8 cellular contexts compared by ENCODE assay signal in the genomic region with DNA sequence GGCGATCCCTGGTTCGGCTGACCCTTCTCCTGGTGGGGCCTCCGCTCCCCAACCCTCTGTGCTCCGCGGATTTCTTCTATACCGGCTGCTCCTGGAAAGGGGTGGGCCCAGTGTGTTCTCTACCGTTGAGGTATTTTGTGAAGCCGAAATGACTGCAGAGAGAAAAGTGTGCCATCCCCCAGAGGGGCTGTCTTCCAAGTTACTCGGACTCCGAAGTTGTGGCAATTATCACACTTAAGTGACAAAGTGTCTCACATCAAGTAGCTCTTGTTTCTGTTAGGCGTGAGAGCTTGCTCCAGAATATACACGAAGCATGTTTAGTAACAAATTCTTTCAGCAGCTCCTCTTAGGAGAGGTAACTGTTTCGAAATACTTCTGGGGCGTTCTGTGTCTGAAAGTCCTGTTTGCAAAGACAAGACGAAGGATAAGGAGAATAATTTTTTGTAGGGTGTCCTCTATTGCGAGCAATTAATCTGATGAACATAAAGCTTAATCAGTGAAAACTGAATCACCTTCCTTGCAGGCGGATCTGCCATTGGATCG. TPM values are rescaled to one million over a fixed set of nuclear protein-coding genes. Genes with fewer than 3 reads are reported as not detected.
DNase-seq lines count a peak whose midpoint lies in the region; ATAC-seq and TF ChIP-seq lines count a peak whose summit lies in the region.

No MANE protein-coding gene starts in this region.

- H3K9ac ChIP-seq in OCI-LY1 (ENCODE audit: low read length) (peak overlapping the region; percentile 94), endodermal cell (ENCODE audit: extremely low read depth, low read length, poor library complexity, severe bottlenecking) (peak overlapping the region; percentile 99), neuronal stem cell (ENCODE audit: low read depth, low read length, poor library complexity) (peak overlapping the region; percentile 93)

- H2BK120ac ChIP-seq in neuronal stem cell (ENCODE audit: low read depth, low read length) = no peak overlapping the region

- no peak overlapping the region for H4K8ac ChIP-seq in neuronal stem cell (ENCODE audit: low read depth, low read length)

- peak overlapping the region; percentile 91 for H2BK15ac ChIP-seq in neuronal stem cell (ENCODE audit: low read length)

- 12 to 24% methylated on average over 10 to 18 of the region's 18 CpGs for whole genome bisulfite sequencing in endodermal cell (ENCODE audit: insufficient coverage in 1 of 2, insufficient read length in 1 of 2), 2 experiments
- no CpG with 5 or more reads among the region's 18 CpGs for WGBS in neuronal stem cell (ENCODE audit: extremely low coverage in 2 of 2, insufficient read length in 2 of 2, insufficient replicate concordance in 1 of 2), 2 donors

- peak overlapping the region; percentile 41 for H3K4ac ChIP-seq in neuronal stem cell (ENCODE audit: low read length)

- no peaks in the 10 kb centered on the region for H3F3A ChIP-seq in OCI-LY1 (ENCODE audit: insufficient read depth, low read length)

- peaks cover 8% of the 10 kb centered on the region for H3K36me3 ChIP-seq in CD8-positive, alpha-beta T cell (ENCODE audit: insufficient read depth, low read length)
- H3K36me3 ChIP-seq in OCI-LY1 (ENCODE audit: insufficient read depth, low read length) (peaks cover 7% of the 10 kb centered on the region; the same call in 1 of the 2 replicates), endodermal cell (ENCODE audit: control insufficient read depth, insufficient read depth, low read length) (peaks cover 46% of the 10 kb centered on the region), neuronal stem cell (replicated peaks in 1 of 2; ENCODE audit: control insufficient read depth in 2 of 2, insufficient read depth in 2 of 2, low read length in 2 of 2) (peaks cover 4 to 49% of the 10 kb centered on the region in 2 donors)

- peak overlapping the region; percentile 97 for H3K27ac ChIP-seq in CD8-positive, alpha-beta T cell (ENCODE audit: low read depth, low read length)
- peak overlapping the region; percentile 34 for H3K27ac ChIP-seq in OCI-LY1 (ENCODE audit: low read depth, low read length, poor library complexity, severe bottlenecking)
- peak overlapping the region; percentile 100 for H3K27ac ChIP-seq in endodermal cell (ENCODE audit: low read depth, low read length)
- H3K27ac ChIP-seq in neuronal stem cell (replicated peaks; ENCODE audit: low read length) = peak overlapping the region; percentile 96

- H2AK5ac ChIP-seq in neuronal stem cell (ENCODE audit: low read depth, low read length) = peak overlapping the region; percentile 64

- H3K27me3 Mint-ChIP-seq in CD8-positive, alpha-beta T cell (ENCODE audit: low read depth) = no peaks in the 10 kb centered on the region
- H3K27me3 Mint-ChIP-seq in endodermal cell (ENCODE audit: insufficient read depth) = no peaks in the 10 kb centered on the region

- H3K9me3 ChIP-seq in CD8-positive, alpha-beta T cell (ENCODE audit: low read length) = no peaks in the 10 kb centered on the region
- H3K9me3 ChIP-seq in OCI-LY1 (ENCODE audit: low read length) (no peaks in the 10 kb centered on the region), endodermal cell (ENCODE audit: control insufficient read depth, low read length) (no peaks in the 10 kb centered on the region), neuronal stem cell (replicated peaks in 1 of 2; ENCODE audit: control insufficient read depth in 2 of 2, insufficient read depth in 1 of 2, low read depth in 1 of 2, low read length in 2 of 2) (no peaks in the 10 kb centered on the region)

- no peak overlapping the region for H2BK12ac ChIP-seq in neuronal stem cell (ENCODE audit: low read length)

- H3K4me2 ChIP-seq in OCI-LY1 (ENCODE audit: low read length) (peak overlapping the region; percentile 98), neuronal stem cell (ENCODE audit: insufficient read depth, low read length, poor library complexity, severe bottlenecking) (peak overlapping the region; percentile 58)

- H3K36me3 Mint-ChIP-seq in CD8-positive, alpha-beta T cell = peaks cover 43% of the 10 kb centered on the region
- peaks cover 14% of the 10 kb centered on the region for H3K36me3 Mint-ChIP-seq in endodermal cell (ENCODE audit: low read depth)

- H3K4me3 ChIP-seq in CD8-positive, alpha-beta T cell (ENCODE audit: low read depth, low read length) = peak overlapping the region; percentile 85
- peak overlapping the region; percentile 94 for H3K4me3 ChIP-seq in OCI-LY1 (ENCODE audit: low read depth, low read length, poor library complexity, severe bottlenecking)
- H3K4me3 ChIP-seq in endodermal cell (ENCODE audit: low read length) = peak overlapping the region; percentile 95
- H3K4me3 ChIP-seq in neuronal stem cell (ENCODE audit: low read length in 2 of 2) = peak overlapping the region; percentile 79 to 92

- no peaks in the 10 kb centered on the region for H4K20me1 ChIP-seq in OCI-LY1 (ENCODE audit: insufficient read depth, low read length)

- H2BK5ac ChIP-seq in neuronal stem cell (ENCODE audit: low read length) = peak overlapping the region; percentile 91

- intact Hi-C loops in CD8-positive, alpha-beta T cell (cut with DNase I, micrococcal nuclease) = loop anchor here (1.0 to 10.0 kb wide), 10 partner anchors 38 to 1325 kb away; partner anchors contain the start of genes POLR3H (in 2 of the 2), ACO2 (in 1 of the 2), L3MBTL2 (in 1 of the 2) and RPS19BP1 (in 1 of the 2)

- peaks cover 7% of the 10 kb centered on the region for H3K79me1 ChIP-seq in neuronal stem cell (ENCODE audit: low read depth, low read length)

- H4K91ac ChIP-seq in neuronal stem cell (ENCODE audit: low read depth, low read length, poor library complexity) = no peak overlapping the region

- H3K4me1 ChIP-seq in CD8-positive, alpha-beta T cell (ENCODE audit: insufficient read depth, low read length) = peaks cover 40% of the 10 kb centered on the region
- H3K4me1 ChIP-seq in OCI-LY1 (ENCODE audit: insufficient read depth, low read length, severe bottlenecking) (peaks cover 45% of the 10 kb centered on the region), endodermal cell (ENCODE audit: control insufficient read depth, insufficient read depth, low read length) (peaks cover 13% of the 10 kb centered on the region), neuronal stem cell (ENCODE audit: control insufficient read depth in 2 of 2, insufficient read depth in 1 of 2, low read depth in 1 of 2, low read length in 2 of 2) (peaks cover 4 to 19% of the 10 kb centered on the region in 2 donors)

- H3K18ac ChIP-seq in neuronal stem cell (ENCODE audit: low read length) = peak overlapping the region; percentile 95

- peak overlapping the region; percentile 98 for H3K4me3 Mint-ChIP-seq in CD8-positive, alpha-beta T cell
- H3K4me3 Mint-ChIP-seq in endodermal cell = peak overlapping the region; percentile 95

- no peaks in the 10 kb centered on the region for H3K27me3 ChIP-seq in CD8-positive, alpha-beta T cell (ENCODE audit: insufficient read depth, low read length)
- H3K27me3 ChIP-seq in OCI-LY1 (ENCODE audit: insufficient read depth, low read length) (no peaks in the 10 kb centered on the region), endodermal cell (ENCODE audit: control insufficient read depth, insufficient read depth, low read length, poor library complexity, severe bottlenecking) (no peaks in the 10 kb centered on the region), neuronal stem cell (ENCODE audit: control insufficient read depth in 3 of 3, insufficient read depth in 3 of 3, low read depth in 1 of 3, low read length in 3 of 3) (no peaks in the 10 kb centered on the region)

- no peak for DNase-seq in CD8-positive, alpha-beta T cell
- no peak for DNase-seq in endodermal cell
- DNase-seq in neuronal stem cell (ENCODE audit: low spot score) = no peak
- no peak for DNase-seq in stimulated activated CD4-positive, alpha-beta T cell treated with anti-CD3 and anti-CD28 coated beads, Interleukin-4, amount 100 ng/mL, for 24 hours
- no peak for DNase-seq in COLO668 (lab: John Stamatoyannopoulos, UW; ENCODE audit: unreplicated experiment)
- DNase-seq in EL = no peak
- no peak for DNase-seq in NCI-H2081 treated with DMSO at 0.1 percent for 48 hours (lab: John Stamatoyannopoulos, UW)

- POLR2A ChIA-PET in CD8-positive, alpha-beta T cell (lab: Charles Lee) = interaction anchor here (0.6 to 1.6 kb wide), 13 partner anchors 23 to 733 kb away, joined by 3 to 7 read pairs (median 4); partner anchors contain the start of genes EP300, PMM1, RANGAP1 and SLC25A17

- peaks cover 76% of the 10 kb centered on the region for H3K79me2 ChIP-seq in OCI-LY1 (ENCODE audit: insufficient read depth, low read length)

- H3K4me1 Mint-ChIP-seq in CD8-positive, alpha-beta T cell (ENCODE audit: low read depth) = peaks cover 61% of the 10 kb centered on the region
- peaks cover 38% of the 10 kb centered on the region for H3K4me1 Mint-ChIP-seq in endodermal cell

- no peak for ATAC-seq in CD8-positive, alpha-beta T cell

- peak overlapping the region; percentile 100 for H3K27ac Mint-ChIP-seq in CD8-positive, alpha-beta T cell
- peak overlapping the region; percentile 100 for H3K27ac Mint-ChIP-seq in endodermal cell

- no peak for TF ChIP-seq CTCF in CD8-positive, alpha-beta T cell (IDR thresholded peaks at IDR 0.05)
- TF ChIP-seq CTCF in OCI-LY1 (IDR thresholded peaks at IDR 0.05; ENCODE audit: low read length) (no peak), endodermal cell (conservative IDR thresholded peaks at IDR 0.05) (no peak)

- H3K23ac ChIP-seq in neuronal stem cell (ENCODE audit: low read depth, low read length, poor library complexity) = peak overlapping the region; percentile 75

- H2AFZ ChIP-seq in OCI-LY1 (ENCODE audit: low read length) (no peak overlapping the region), neuronal stem cell (ENCODE audit: low read length) (peak overlapping the region; percentile 91)

- H3K9me3 Mint-ChIP-seq in CD8-positive, alpha-beta T cell = no peaks in the 10 kb centered on the region
- no peaks in the 10 kb centered on the region for H3K9me3 Mint-ChIP-seq in endodermal cell

- CTCF ChIA-PET in CD8-positive, alpha-beta T cell (lab: Charles Lee) = interaction anchor here (1.0 to 1.9 kb wide), 4 partner anchors 28 to 174 kb away, joined by 3 to 6 read pairs (median 4); no protein-coding TSS in a partner anchor

- peak overlapping the region; percentile 76 for H3K14ac ChIP-seq in neuronal stem cell (ENCODE audit: low read length)

- no peaks in the 10 kb centered on the region for H3K9me2 ChIP-seq in OCI-LY1 (ENCODE audit: low read depth, low read length)

RNA-seq across cellular contexts. Expression of gene XPNPEP3, which starts 0.4 kb away (rescaled TPM):
- total RNA-seq in CD8-positive, alpha-beta T cell = 10 to 100 TPM; 13.9 to 15.2 TPM
- 10 to 100 TPM; 27.6 to 32.7 TPM for total RNA-seq in endodermal cell
- polyA plus RNA-seq in endodermal cell (2013, experiment 1 of 2) = 18.9 TPM
- polyA plus RNA-seq in endodermal cell (2013, experiment 2 of 2) = 18.0 TPM
- 11.4 TPM for polyA plus RNA-seq in neuronal stem cell (2013, experiment 1 of 2)
- polyA plus RNA-seq in neuronal stem cell (2013, experiment 2 of 2) = 11.3 TPM

RNA-seq across cellular contexts. Expression of gene ST13, which starts 0.9 kb away (rescaled TPM):
- total RNA-seq in CD8-positive, alpha-beta T cell = 100 to 1,000 TPM; 143 to 160 TPM
- 100 to 1,000 TPM; 310 to 324 TPM for total RNA-seq in endodermal cell
- 220 TPM for polyA plus RNA-seq in endodermal cell (2013, experiment 1 of 2)
- 226 TPM for polyA plus RNA-seq in endodermal cell (2013, experiment 2 of 2)
- 319 TPM for polyA plus RNA-seq in neuronal stem cell (2013, experiment 1 of 2)
- 314 TPM for polyA plus RNA-seq in neuronal stem cell (2013, experiment 2 of 2)

RNA-seq across cellular contexts. Expression of gene DNAJB7, which starts 4.5 kb away (rescaled TPM):
- total RNA-seq in CD8-positive, alpha-beta T cell = not detected
- not detected for total RNA-seq in endodermal cell
- polyA plus RNA-seq in endodermal cell (2013, experiment 1 of 2) = not detected
- not detected for polyA plus RNA-seq in endodermal cell (2013, experiment 2 of 2)
- not detected for polyA plus RNA-seq in neuronal stem cell (2013, experiment 1 of 2)
- not detected for polyA plus RNA-seq in neuronal stem cell (2013, experiment 2 of 2)

RNA-seq across cellular contexts. Expression of gene SLC25A17, which starts 38.2 kb away (rescaled TPM):
- 1 to 10 TPM; 3.2 to 4.0 TPM for total RNA-seq in CD8-positive, alpha-beta T cell
- total RNA-seq in endodermal cell = 10 to 100 TPM; 25.4 to 29.4 TPM
- polyA plus RNA-seq in endodermal cell (2013, experiment 1 of 2) = 24.3 TPM
- polyA plus RNA-seq in endodermal cell (2013, experiment 2 of 2) = 23.4 TPM
- 15.1 TPM for polyA plus RNA-seq in neuronal stem cell (2013, experiment 1 of 2)
- polyA plus RNA-seq in neuronal stem cell (2013, experiment 2 of 2) = 14.8 TPM

Comparison
In these comparisons a context has a peak if more than half of its experiments do, and no peak if none do; other contexts are left out.
1. H3K27ac ChIP-seq: peak in every context shown above with its lines; median percentile 100 in endodermal cell; 97 in CD8-positive, alpha-beta T cell; 96 in neuronal stem cell; 34 in OCI-LY1.